Comparison of ENCODE assay signal across 24 cellular contexts in genomic region chr1:231581859-231582258, GRCh38. TPM values are rescaled to one million over a fixed set of nuclear protein-coding genes. Genes with fewer than 3 reads are reported as not detected.
DNase-seq lines count a peak whose midpoint lies in the region; ATAC-seq and TF ChIP-seq lines count a peak whose summit lies in the region.
"Had no signal": no experiment of that assay in that cellular context is flagged by ENCODE, and none has a peak within 500 bp of the region (broad histone marks: within the 10 kb centered on the region; RNA-seq: fewer than 3 reads in every experiment).

No MANE protein-coding gene starts in this region.

- H3K27me3 Mint-ChIP-seq in glutamatergic neuron (ENCODE audit: unreplicated experiment) = no peaks in the 10 kb centered on the region
- H3K27me3 Mint-ChIP-seq: CD4-positive, CD25-positive, alpha-beta regulatory T cell had no signal

- no peak for TF ChIP-seq CTCF in glutamatergic neuron (IDR thresholded peaks at IDR 0.05; ENCODE audit: partially characterized antibody, unreplicated experiment)

- peak overlapping the region; percentile 3 for H3K27ac Mint-ChIP-seq in glutamatergic neuron (ENCODE audit: unreplicated experiment)
- no peak overlapping the region for H3K27ac Mint-ChIP-seq in stimulated activated effector memory CD8-positive, alpha-beta T cell treated with anti-CD3 and anti-CD28 coated beads, Interleukin-12 subunit alpha, Interleukin-12 subunit beta, amount 100 ng/mL, for 72 hours
- H3K27ac Mint-ChIP-seq: CD4-positive, CD25-positive, alpha-beta regulatory T cell had no signal

- no peaks in the 10 kb centered on the region for H3K4me1 Mint-ChIP-seq in glutamatergic neuron (ENCODE audit: low read depth, unreplicated experiment)
- no peaks in the 10 kb centered on the region for H3K4me1 Mint-ChIP-seq in stimulated activated effector memory CD8-positive, alpha-beta T cell treated with anti-CD3 and anti-CD28 coated beads, Interleukin-12 subunit alpha, Interleukin-12 subunit beta, amount 100 ng/mL, for 72 hours
- H3K4me1 Mint-ChIP-seq: CD4-positive, CD25-positive, alpha-beta regulatory T cell had no signal

- no peak overlapping the region for H3K4me3 Mint-ChIP-seq in glutamatergic neuron (ENCODE audit: unreplicated experiment)
- H3K4me3 Mint-ChIP-seq in stimulated activated effector memory CD8-positive, alpha-beta T cell treated with anti-CD3 and anti-CD28 coated beads, Interleukin-12 subunit alpha, Interleukin-12 subunit beta, amount 100 ng/mL, for 72 hours = no peak overlapping the region
- H3K4me3 Mint-ChIP-seq: CD4-positive, CD25-positive, alpha-beta regulatory T cell had no signal

- ATAC-seq in stimulated activated effector memory CD8-positive, alpha-beta T cell treated with anti-CD3 and anti-CD28 coated beads, Interleukin-12 subunit alpha, Interleukin-12 subunit beta, amount 100 ng/mL, for 72 hours = no peak
- ATAC-seq: GM12878, HepG2, Right ventricle myocardium inferior had no signal

- no peaks in the 10 kb centered on the region for H3K36me3 Mint-ChIP-seq in glutamatergic neuron (ENCODE audit: unreplicated experiment)
- no peaks in the 10 kb centered on the region for H3K36me3 Mint-ChIP-seq in stimulated activated effector memory CD8-positive, alpha-beta T cell treated with anti-CD3 and anti-CD28 coated beads, Interleukin-12 subunit alpha, Interleukin-12 subunit beta, amount 100 ng/mL, for 72 hours
- H3K36me3 Mint-ChIP-seq: CD4-positive, CD25-positive, alpha-beta regulatory T cell had no signal

- no peaks in the 10 kb centered on the region for H3K9me3 Mint-ChIP-seq in glutamatergic neuron (ENCODE audit: unreplicated experiment)
- H3K9me3 Mint-ChIP-seq in stimulated activated effector memory CD8-positive, alpha-beta T cell treated with anti-CD3 and anti-CD28 coated beads, Interleukin-12 subunit alpha, Interleukin-12 subunit beta, amount 100 ng/mL, for 72 hours = no peaks in the 10 kb centered on the region

- DNase-seq in DMS 273 (lab: John Stamatoyannopoulos, UW; ENCODE audit: unreplicated experiment) (peak; percentile 61), DMS 273 treated with DMSO at 0.1 percent for 48 hours (lab: John Stamatoyannopoulos, UW) (no peak), LHCN-M2 (ENCODE audit: low read depth) (peak; percentile 17), NCI-H524 treated with DMSO at 0.1 percent for 48 hours (lab: John Stamatoyannopoulos, UW) (peak; percentile 56), glutamatergic neuron (no peak), LoVo (ENCODE audit: low spot score) (no peak)
- no peak for DNase-seq in stimulated activated CD4-positive, alpha-beta T cell treated with anti-CD3 and anti-CD28 coated beads, Interleukin-4, amount 100 ng/mL, for 4 hours
- no peak for DNase-seq in stimulated activated effector memory CD8-positive, alpha-beta T cell treated with anti-CD3 and anti-CD28 coated beads, Interleukin-12 subunit alpha, Interleukin-12 subunit beta, amount 100 ng/mL, for 72 hours (ENCODE audit: low spot score in 2 of 2)
- DNase-seq: ACHN; CD4-positive, CD25-positive, alpha-beta regulatory T cell; DMS79; EL; GDM1; GM23248; H7; Kasumi-1; MG63; NCI-H187 treated with DMSO at 0.1 percent for 48 hours; NCI-H2227 treated with DMSO at 0.1 percent for 48 hours; PC-9; SJCRH30 had no signal

RNA-seq across cellular contexts. Expression of gene DISC1, which starts 44.7 kb away (rescaled TPM):
- total RNA-seq in LHCN-M2 (2014; rRNA removed) (5.8 and 8.3 TPM in 2 replicates), glutamatergic neuron (ENCODE audit: unreplicated experiment) (9.1 TPM)
- 2.2 TPM for polyA plus RNA-seq in LHCN-M2 (2012)

RNA-seq across cellular contexts. Expression of gene TSNAX, which starts 53.4 kb away (rescaled TPM):
- total RNA-seq in LHCN-M2 (2014; rRNA removed) (43.7 and 44.7 TPM in 2 replicates), glutamatergic neuron (ENCODE audit: unreplicated experiment) (41.1 TPM)
- 20.9 TPM for polyA plus RNA-seq in LHCN-M2 (2012)

Comparison
In these comparisons a context has a peak if more than half of its experiments do, and no peak if none do; other contexts are left out.
1. DNase-seq: peak in DMS 273 (single experiment), LHCN-M2 (single experiment) and NCI-H524 treated with DMSO at 0.1 percent for 48 hours (single experiment); none in DMS 273 treated with DMSO at 0.1 percent for 48 hours (single experiment), glutamatergic neuron (single experiment), LoVo (single experiment), stimulated activated CD4-positive, alpha-beta T cell treated with anti-CD3 and anti-CD28 coated beads, Interleukin-4, amount 100 ng/mL, for 4 hours (0 of 2) and stimulated activated effector memory CD8-positive, alpha-beta T cell treated with anti-CD3 and anti-CD28 coated beads, Interleukin-12 subunit alpha, Interleukin-12 subunit beta, amount 100 ng/mL, for 72 hours (0 of 2).